Comparison of ENCODE assay signal across 2 cellular contexts in the genomic region with DNA sequence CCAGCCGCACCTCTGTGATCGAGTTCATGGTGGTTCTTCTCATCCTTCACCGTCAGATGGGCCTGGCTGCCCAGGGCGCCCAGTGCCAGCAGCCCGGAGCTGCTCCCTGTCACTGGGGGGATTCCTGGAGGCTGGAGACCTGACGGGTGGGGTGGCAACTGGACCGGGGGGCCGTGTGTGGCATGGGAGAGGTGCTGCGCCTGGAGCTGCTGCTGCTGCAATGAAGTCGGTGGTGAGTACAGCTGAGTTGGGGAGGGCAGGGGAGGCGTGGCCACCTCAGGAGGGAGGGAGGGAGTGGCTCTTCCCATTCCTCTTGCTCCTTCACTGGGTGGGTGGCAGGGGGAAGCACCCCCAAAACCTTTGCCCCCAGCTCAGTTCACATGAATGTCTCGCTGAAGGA.
A peak's percentile ranks its signal among the peaks of the same experiment; 100 is the strongest.
TF ChIP-seq lines count a peak whose summit lies in the region.

No MANE protein-coding gene starts in this region.

TF ChIP-seq in HEK293, 187 proteins besides CTCF, POLR2A, EP300 and RAD21 (continued from another document):
- no peak for TF ChIP-seq ZNF112 (tag by site-specific recombination; IDR thresholded peaks at IDR 0.05)
- no peak for TF ChIP-seq ZNF76 (tag by site-specific recombination; IDR thresholded peaks at IDR 0.05; ENCODE audit: borderline replicate concordance, low read depth)
- TF ChIP-seq ZNF548 (tag by site-specific recombination; IDR thresholded peaks at IDR 0.05): no peak
- TF ChIP-seq PRDM10 (tag by site-specific recombination; IDR thresholded peaks at IDR 0.05): no peak
- peak; percentile 50; the same call in 1 of the 2 replicates for TF ChIP-seq ZNF341 (tag by site-specific recombination; IDR thresholded peaks at IDR 0.05; ENCODE audit: low read depth)
- TF ChIP-seq KLF1 (tag by site-specific recombination; IDR thresholded peaks at IDR 0.05): 0 out of 2 replicates have a peak, but pooled peaks have one; percentile 21
- TF ChIP-seq, protein P1, sequence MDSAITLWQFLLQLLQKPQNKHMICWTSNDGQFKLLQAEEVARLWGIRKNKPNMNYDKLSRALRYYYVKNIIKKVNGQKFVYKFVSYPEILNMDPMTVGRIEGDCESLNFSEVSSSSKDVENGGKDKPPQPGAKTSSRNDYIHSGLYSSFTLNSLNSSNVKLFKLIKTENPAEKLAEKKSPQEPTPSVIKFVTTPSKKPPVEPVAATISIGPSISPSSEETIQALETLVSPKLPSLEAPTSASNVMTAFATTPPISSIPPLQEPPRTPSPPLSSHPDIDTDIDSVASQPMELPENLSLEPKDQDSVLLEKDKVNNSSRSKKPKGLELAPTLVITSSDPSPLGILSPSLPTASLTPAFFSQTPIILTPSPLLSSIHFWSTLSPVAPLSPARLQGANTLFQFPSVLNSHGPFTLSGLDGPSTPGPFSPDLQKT (IDR thresholded peaks at IDR 0.05; ENCODE audit: borderline replicate concordance, low read depth, low read length): no peak
- no peak for TF ChIP-seq ZNF707 (tag by site-specific recombination; IDR thresholded peaks at IDR 0.05)
- TF ChIP-seq ZNF571 (tag by site-specific recombination; IDR thresholded peaks at IDR 0.05): no peak
- TF ChIP-seq ZNF426 (tag by site-specific recombination; IDR thresholded peaks at IDR 0.05): no peak
- no peak for TF ChIP-seq ZNF48 (tag by site-specific recombination; IDR thresholded peaks at IDR 0.05)
- no peak for TF ChIP-seq OVOL3 (tag by site-specific recombination; IDR thresholded peaks at IDR 0.05)
- no peak for TF ChIP-seq ZNF23 (tag by site-specific recombination; IDR thresholded peaks at IDR 0.05; ENCODE audit: borderline replicate concordance)
- TF ChIP-seq ZNF211 (tag by site-specific recombination; IDR thresholded peaks at IDR 0.05; ENCODE audit: low read depth): no peak
- no peak for TF ChIP-seq FEZF1 (tag by site-specific recombination; IDR thresholded peaks at IDR 0.05)
- no peak for TF ChIP-seq ZNF501 (tag by site-specific recombination; IDR thresholded peaks at IDR 0.05)

TF ChIP-seq in WTC11, 78 proteins besides CTCF, POLR2A, EP300 and RAD21 (continued from another document):
- TF ChIP-seq, protein P2, sequence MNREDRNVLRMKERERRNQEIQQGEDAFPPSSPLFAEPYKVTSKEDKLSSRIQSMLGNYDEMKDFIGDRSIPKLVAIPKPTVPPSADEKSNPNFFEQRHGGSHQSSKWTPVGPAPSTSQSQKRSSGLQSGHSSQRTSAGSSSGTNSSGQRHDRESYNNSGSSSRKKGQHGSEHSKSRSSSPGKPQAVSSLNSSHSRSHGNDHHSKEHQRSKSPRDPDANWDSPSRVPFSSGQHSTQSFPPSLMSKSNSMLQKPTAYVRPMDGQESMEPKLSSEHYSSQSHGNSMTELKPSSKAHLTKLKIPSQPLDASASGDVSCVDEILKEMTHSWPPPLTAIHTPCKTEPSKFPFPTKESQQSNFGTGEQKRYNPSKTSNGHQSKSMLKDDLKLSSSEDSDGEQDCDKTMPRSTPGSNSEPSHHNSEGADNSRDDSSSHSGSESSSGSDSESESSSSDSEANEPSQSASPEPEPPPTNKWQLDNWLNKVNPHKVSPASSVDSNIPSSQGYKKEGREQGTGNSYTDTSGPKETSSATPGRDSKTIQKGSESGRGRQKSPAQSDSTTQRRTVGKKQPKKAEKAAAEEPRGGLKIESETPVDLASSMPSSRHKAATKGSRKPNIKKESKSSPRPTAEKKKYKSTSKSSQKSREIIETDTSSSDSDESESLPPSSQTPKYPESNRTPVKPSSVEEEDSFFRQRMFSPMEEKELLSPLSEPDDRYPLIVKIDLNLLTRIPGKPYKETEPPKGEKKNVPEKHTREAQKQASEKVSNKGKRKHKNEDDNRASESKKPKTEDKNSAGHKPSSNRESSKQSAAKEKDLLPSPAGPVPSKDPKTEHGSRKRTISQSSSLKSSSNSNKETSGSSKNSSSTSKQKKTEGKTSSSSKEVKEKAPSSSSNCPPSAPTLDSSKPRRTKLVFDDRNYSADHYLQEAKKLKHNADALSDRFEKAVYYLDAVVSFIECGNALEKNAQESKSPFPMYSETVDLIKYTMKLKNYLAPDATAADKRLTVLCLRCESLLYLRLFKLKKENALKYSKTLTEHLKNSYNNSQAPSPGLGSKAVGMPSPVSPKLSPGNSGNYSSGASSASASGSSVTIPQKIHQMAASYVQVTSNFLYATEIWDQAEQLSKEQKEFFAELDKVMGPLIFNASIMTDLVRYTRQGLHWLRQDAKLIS (CRISPR knock-in tag; IDR thresholded peaks at IDR 0.05; ENCODE audit: borderline replicate concordance): no peak
- TF ChIP-seq CDX4 (CRISPR knock-in tag; IDR thresholded peaks at IDR 0.05; ENCODE audit: borderline replicate concordance): no peak
- TF ChIP-seq E2F4 (CRISPR knock-in tag; IDR thresholded peaks at IDR 0.05; ENCODE audit: borderline replicate concordance, low read depth): no peak
- no peak for TF ChIP-seq SMAD4 (CRISPR knock-in tag; IDR thresholded peaks at IDR 0.05)
- TF ChIP-seq IRF1 (CRISPR knock-in tag; IDR thresholded peaks at IDR 0.05): no peak
- no peak for TF ChIP-seq ZNF671 (CRISPR knock-in tag; IDR thresholded peaks at IDR 0.05)
- TF ChIP-seq, protein P3, sequence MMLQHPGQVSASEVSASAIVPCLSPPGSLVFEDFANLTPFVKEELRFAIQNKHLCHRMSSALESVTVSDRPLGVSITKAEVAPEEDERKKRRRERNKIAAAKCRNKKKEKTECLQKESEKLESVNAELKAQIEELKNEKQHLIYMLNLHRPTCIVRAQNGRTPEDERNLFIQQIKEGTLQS (CRISPR knock-in tag; conservative IDR thresholded peaks at IDR 0.05): no peak
- TF ChIP-seq E2F5 (CRISPR knock-in tag; IDR thresholded peaks at IDR 0.05): no peak
- TF ChIP-seq, protein P4, sequence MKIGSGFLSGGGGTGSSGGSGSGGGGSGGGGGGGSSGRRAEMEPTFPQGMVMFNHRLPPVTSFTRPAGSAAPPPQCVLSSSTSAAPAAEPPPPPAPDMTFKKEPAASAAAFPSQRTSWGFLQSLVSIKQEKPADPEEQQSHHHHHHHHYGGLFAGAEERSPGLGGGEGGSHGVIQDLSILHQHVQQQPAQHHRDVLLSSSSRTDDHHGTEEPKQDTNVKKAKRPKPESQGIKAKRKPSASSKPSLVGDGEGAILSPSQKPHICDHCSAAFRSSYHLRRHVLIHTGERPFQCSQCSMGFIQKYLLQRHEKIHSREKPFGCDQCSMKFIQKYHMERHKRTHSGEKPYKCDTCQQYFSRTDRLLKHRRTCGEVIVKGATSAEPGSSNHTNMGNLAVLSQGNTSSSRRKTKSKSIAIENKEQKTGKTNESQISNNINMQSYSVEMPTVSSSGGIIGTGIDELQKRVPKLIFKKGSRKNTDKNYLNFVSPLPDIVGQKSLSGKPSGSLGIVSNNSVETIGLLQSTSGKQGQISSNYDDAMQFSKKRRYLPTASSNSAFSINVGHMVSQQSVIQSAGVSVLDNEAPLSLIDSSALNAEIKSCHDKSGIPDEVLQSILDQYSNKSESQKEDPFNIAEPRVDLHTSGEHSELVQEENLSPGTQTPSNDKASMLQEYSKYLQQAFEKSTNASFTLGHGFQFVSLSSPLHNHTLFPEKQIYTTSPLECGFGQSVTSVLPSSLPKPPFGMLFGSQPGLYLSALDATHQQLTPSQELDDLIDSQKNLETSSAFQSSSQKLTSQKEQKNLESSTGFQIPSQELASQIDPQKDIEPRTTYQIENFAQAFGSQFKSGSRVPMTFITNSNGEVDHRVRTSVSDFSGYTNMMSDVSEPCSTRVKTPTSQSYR (CRISPR knock-in tag; IDR thresholded peaks at IDR 0.05): no peak
- no peak for TF ChIP-seq RELA (CRISPR knock-in tag; IDR thresholded peaks at IDR 0.05; ENCODE audit: borderline replicate concordance)
- TF ChIP-seq, protein P5, sequence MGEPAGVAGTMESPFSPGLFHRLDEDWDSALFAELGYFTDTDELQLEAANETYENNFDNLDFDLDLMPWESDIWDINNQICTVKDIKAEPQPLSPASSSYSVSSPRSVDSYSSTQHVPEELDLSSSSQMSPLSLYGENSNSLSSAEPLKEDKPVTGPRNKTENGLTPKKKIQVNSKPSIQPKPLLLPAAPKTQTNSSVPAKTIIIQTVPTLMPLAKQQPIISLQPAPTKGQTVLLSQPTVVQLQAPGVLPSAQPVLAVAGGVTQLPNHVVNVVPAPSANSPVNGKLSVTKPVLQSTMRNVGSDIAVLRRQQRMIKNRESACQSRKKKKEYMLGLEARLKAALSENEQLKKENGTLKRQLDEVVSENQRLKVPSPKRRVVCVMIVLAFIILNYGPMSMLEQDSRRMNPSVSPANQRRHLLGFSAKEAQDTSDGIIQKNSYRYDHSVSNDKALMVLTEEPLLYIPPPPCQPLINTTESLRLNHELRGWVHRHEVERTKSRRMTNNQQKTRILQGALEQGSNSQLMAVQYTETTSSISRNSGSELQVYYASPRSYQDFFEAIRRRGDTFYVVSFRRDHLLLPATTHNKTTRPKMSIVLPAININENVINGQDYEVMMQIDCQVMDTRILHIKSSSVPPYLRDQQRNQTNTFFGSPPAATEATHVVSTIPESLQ (CRISPR knock-in tag; IDR thresholded peaks at IDR 0.05): no peak
- TF ChIP-seq, protein P6, sequence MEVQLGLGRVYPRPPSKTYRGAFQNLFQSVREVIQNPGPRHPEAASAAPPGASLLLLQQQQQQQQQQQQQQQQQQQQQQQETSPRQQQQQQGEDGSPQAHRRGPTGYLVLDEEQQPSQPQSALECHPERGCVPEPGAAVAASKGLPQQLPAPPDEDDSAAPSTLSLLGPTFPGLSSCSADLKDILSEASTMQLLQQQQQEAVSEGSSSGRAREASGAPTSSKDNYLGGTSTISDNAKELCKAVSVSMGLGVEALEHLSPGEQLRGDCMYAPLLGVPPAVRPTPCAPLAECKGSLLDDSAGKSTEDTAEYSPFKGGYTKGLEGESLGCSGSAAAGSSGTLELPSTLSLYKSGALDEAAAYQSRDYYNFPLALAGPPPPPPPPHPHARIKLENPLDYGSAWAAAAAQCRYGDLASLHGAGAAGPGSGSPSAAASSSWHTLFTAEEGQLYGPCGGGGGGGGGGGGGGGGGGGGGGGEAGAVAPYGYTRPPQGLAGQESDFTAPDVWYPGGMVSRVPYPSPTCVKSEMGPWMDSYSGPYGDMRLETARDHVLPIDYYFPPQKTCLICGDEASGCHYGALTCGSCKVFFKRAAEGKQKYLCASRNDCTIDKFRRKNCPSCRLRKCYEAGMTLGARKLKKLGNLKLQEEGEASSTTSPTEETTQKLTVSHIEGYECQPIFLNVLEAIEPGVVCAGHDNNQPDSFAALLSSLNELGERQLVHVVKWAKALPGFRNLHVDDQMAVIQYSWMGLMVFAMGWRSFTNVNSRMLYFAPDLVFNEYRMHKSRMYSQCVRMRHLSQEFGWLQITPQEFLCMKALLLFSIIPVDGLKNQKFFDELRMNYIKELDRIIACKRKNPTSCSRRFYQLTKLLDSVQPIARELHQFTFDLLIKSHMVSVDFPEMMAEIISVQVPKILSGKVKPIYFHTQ (CRISPR knock-in tag; IDR thresholded peaks at IDR 0.05): no peak
- TF ChIP-seq FOXK1 (CRISPR knock-in tag; IDR thresholded peaks at IDR 0.05): no peak
- TF ChIP-seq KAT7 (CRISPR knock-in tag; IDR thresholded peaks at IDR 0.05; ENCODE audit: borderline replicate concordance): no peak
- TF ChIP-seq NFATC4 (CRISPR knock-in tag; IDR thresholded peaks at IDR 0.05): no peak
TF ChIP-seq in WTC11: peak in this region for 0.
